In genomic region chr13:43879323-43880181, GRCh38 we compare ENCODE assay signal across 1 cellular context.
TF ChIP-seq lines count a peak whose summit lies in the region.

CCDC122 (minus strand) TSS chr13:43879740; CDS start chr13:43869376, 10,364 bp downstream.
LACC1 (plus strand) TSS chr13:43879904; CDS start chr13:43880986, 1,082 bp downstream.

TF ChIP-seq in HepG2, 621 proteins besides CTCF, POLR2A, EP300 and RAD21 (continued from another document and continues in another):
- TF ChIP-seq, protein P1, sequence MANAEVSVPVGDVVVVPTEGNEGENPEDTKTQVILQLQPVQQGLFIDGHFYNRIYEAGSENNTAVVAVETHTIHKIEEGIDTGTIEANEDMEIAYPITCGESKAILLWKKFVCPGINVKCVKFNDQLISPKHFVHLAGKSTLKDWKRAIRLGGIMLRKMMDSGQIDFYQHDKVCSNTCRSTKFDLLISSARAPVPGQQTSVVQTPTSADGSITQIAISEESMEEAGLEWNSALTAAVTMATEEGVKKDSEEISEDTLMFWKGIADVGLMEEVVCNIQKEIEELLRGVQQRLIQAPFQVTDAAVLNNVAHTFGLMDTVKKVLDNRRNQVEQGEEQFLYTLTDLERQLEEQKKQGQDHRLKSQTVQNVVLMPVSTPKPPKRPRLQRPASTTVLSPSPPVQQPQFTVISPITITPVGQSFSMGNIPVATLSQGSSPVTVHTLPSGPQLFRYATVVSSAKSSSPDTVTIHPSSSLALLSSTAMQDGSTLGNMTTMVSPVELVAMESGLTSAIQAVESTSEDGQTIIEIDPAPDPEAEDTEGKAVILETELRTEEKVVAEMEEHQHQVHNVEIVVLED (CRISPR knock-in tag; IDR thresholded peaks at IDR 0.05; ENCODE audit: borderline replicate concordance) = no peak
- TF ChIP-seq, protein P2, sequence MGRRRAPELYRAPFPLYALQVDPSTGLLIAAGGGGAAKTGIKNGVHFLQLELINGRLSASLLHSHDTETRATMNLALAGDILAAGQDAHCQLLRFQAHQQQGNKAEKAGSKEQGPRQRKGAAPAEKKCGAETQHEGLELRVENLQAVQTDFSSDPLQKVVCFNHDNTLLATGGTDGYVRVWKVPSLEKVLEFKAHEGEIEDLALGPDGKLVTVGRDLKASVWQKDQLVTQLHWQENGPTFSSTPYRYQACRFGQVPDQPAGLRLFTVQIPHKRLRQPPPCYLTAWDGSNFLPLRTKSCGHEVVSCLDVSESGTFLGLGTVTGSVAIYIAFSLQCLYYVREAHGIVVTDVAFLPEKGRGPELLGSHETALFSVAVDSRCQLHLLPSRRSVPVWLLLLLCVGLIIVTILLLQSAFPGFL (CRISPR knock-in tag; IDR thresholded peaks at IDR 0.05) = no peak
- no peak for TF ChIP-seq ZNF180 (CRISPR knock-in tag; IDR thresholded peaks at IDR 0.05; ENCODE audit: borderline replicate concordance, low read depth)
- TF ChIP-seq CHCHD3 (CRISPR knock-in tag; IDR thresholded peaks at IDR 0.05) = peak; percentile 97
- no peak for TF ChIP-seq ZNF275 (CRISPR knock-in tag; IDR thresholded peaks at IDR 0.05; ENCODE audit: borderline replicate concordance)
- no peak for TF ChIP-seq MIER2 (CRISPR knock-in tag; IDR thresholded peaks at IDR 0.05)
- TF ChIP-seq PHF21A (CRISPR knock-in tag; IDR thresholded peaks at IDR 0.05) = no peak
- TF ChIP-seq, protein P3, sequence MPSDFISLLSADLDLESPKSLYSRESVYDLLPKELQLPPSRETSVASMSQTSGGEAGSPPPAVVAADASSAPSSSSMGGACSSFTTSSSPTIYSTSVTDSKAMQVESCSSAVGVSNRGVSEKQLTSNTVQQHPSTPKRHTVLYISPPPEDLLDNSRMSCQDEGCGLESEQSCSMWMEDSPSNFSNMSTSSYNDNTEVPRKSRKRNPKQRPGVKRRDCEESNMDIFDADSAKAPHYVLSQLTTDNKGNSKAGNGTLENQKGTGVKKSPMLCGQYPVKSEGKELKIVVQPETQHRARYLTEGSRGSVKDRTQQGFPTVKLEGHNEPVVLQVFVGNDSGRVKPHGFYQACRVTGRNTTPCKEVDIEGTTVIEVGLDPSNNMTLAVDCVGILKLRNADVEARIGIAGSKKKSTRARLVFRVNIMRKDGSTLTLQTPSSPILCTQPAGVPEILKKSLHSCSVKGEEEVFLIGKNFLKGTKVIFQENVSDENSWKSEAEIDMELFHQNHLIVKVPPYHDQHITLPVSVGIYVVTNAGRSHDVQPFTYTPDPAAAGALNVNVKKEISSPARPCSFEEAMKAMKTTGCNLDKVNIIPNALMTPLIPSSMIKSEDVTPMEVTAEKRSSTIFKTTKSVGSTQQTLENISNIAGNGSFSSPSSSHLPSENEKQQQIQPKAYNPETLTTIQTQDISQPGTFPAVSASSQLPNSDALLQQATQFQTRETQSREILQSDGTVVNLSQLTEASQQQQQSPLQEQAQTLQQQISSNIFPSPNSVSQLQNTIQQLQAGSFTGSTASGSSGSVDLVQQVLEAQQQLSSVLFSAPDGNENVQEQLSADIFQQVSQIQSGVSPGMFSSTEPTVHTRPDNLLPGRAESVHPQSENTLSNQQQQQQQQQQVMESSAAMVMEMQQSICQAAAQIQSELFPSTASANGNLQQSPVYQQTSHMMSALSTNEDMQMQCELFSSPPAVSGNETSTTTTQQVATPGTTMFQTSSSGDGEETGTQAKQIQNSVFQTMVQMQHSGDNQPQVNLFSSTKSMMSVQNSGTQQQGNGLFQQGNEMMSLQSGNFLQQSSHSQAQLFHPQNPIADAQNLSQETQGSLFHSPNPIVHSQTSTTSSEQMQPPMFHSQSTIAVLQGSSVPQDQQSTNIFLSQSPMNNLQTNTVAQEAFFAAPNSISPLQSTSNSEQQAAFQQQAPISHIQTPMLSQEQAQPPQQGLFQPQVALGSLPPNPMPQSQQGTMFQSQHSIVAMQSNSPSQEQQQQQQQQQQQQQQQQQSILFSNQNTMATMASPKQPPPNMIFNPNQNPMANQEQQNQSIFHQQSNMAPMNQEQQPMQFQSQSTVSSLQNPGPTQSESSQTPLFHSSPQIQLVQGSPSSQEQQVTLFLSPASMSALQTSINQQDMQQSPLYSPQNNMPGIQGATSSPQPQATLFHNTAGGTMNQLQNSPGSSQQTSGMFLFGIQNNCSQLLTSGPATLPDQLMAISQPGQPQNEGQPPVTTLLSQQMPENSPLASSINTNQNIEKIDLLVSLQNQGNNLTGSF (CRISPR knock-in tag; IDR thresholded peaks at IDR 0.05) = no peak
- TF ChIP-seq ZBTB21 (CRISPR knock-in tag; IDR thresholded peaks at IDR 0.05) = no peak
- TF ChIP-seq ETV6 (CRISPR knock-in tag; conservative IDR thresholded peaks at IDR 0.05) = no peak
- TF ChIP-seq ZNF816 (CRISPR knock-in tag; IDR thresholded peaks at IDR 0.05; ENCODE audit: borderline replicate concordance) = no peak
- peak; percentile 77; the same call in 1 of the 2 replicates for TF ChIP-seq GZF1 (CRISPR knock-in tag; IDR thresholded peaks at IDR 0.05)
- no peak for TF ChIP-seq ZKSCAN1 (IDR thresholded peaks at IDR 0.05; ENCODE audit: low read length)
- TF ChIP-seq HNRNPLL (IDR thresholded peaks at IDR 0.05; ENCODE audit: low read depth, low read length, poor library complexity, severe bottlenecking) = peak; percentile 31
- peak; percentile 59 for TF ChIP-seq XRCC5 (optimal IDR thresholded peaks at IDR 0.05; ENCODE audit: low read length)
- TF ChIP-seq ZNF558 (CRISPR knock-in tag; IDR thresholded peaks at IDR 0.05; ENCODE audit: borderline replicate concordance) = peak; percentile 48; the same call in 1 of the 2 replicates
- 0 out of 2 replicates have a peak, but pooled peaks have one; percentile 25 for TF ChIP-seq ZBTB4 (CRISPR knock-in tag; IDR thresholded peaks at IDR 0.05; ENCODE audit: borderline replicate concordance)
- no peak for TF ChIP-seq HNF4G (IDR thresholded peaks at IDR 0.05; ENCODE audit: borderline replicate concordance, low read depth, low read length)
- TF ChIP-seq HNF4G (CRISPR knock-in tag; IDR thresholded peaks at IDR 0.05; ENCODE audit: borderline replicate concordance, low read depth) = no peak
- TF ChIP-seq ZBTB7A (CRISPR knock-in tag; IDR thresholded peaks at IDR 0.05) = peak; percentile 85; the same call in 1 of the 2 replicates
- TF ChIP-seq NFYB (CRISPR knock-in tag; IDR thresholded peaks at IDR 0.05) = no peak
- TF ChIP-seq SMC3 (IDR thresholded peaks at IDR 0.05; ENCODE audit: low read length) = no peak
- peak; percentile 96 for TF ChIP-seq ZNF30 (CRISPR knock-in tag; IDR thresholded peaks at IDR 0.05)
- TF ChIP-seq, protein P4, sequence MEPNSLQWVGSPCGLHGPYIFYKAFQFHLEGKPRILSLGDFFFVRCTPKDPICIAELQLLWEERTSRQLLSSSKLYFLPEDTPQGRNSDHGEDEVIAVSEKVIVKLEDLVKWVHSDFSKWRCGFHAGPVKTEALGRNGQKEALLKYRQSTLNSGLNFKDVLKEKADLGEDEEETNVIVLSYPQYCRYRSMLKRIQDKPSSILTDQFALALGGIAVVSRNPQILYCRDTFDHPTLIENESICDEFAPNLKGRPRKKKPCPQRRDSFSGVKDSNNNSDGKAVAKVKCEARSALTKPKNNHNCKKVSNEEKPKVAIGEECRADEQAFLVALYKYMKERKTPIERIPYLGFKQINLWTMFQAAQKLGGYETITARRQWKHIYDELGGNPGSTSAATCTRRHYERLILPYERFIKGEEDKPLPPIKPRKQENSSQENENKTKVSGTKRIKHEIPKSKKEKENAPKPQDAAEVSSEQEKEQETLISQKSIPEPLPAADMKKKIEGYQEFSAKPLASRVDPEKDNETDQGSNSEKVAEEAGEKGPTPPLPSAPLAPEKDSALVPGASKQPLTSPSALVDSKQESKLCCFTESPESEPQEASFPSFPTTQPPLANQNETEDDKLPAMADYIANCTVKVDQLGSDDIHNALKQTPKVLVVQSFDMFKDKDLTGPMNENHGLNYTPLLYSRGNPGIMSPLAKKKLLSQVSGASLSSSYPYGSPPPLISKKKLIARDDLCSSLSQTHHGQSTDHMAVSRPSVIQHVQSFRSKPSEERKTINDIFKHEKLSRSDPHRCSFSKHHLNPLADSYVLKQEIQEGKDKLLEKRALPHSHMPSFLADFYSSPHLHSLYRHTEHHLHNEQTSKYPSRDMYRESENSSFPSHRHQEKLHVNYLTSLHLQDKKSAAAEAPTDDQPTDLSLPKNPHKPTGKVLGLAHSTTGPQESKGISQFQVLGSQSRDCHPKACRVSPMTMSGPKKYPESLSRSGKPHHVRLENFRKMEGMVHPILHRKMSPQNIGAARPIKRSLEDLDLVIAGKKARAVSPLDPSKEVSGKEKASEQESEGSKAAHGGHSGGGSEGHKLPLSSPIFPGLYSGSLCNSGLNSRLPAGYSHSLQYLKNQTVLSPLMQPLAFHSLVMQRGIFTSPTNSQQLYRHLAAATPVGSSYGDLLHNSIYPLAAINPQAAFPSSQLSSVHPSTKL (CRISPR knock-in tag; IDR thresholded peaks at IDR 0.05) = no peak
- no peak for TF ChIP-seq ZNF557 (CRISPR knock-in tag; IDR thresholded peaks at IDR 0.05)
- peak; percentile 71 for TF ChIP-seq POGK (CRISPR knock-in tag; conservative IDR thresholded peaks at IDR 0.05)
- peak; percentile 88 for TF ChIP-seq JARID2 (CRISPR knock-in tag; IDR thresholded peaks at IDR 0.05; ENCODE audit: insufficient replicate concordance)
- TF ChIP-seq CBX2 (IDR thresholded peaks at IDR 0.05; ENCODE audit: low read depth, low read length) = no peak
- no peak for TF ChIP-seq CBX2 (CRISPR knock-in tag; IDR thresholded peaks at IDR 0.05; ENCODE audit: low read depth)
- TF ChIP-seq JDP2 (CRISPR knock-in tag; IDR thresholded peaks at IDR 0.05; ENCODE audit: borderline replicate concordance) = no peak
- 0 out of 2 replicates have a peak, but pooled peaks have one; percentile 42 for TF ChIP-seq ZNF7 (CRISPR knock-in tag; IDR thresholded peaks at IDR 0.05)
- no peak; the same call in 1 of the 2 replicates for TF ChIP-seq E2F1 (CRISPR knock-in tag; IDR thresholded peaks at IDR 0.05)
